ENCODE assay signal across 15 cellular contexts in the genomic region with DNA sequence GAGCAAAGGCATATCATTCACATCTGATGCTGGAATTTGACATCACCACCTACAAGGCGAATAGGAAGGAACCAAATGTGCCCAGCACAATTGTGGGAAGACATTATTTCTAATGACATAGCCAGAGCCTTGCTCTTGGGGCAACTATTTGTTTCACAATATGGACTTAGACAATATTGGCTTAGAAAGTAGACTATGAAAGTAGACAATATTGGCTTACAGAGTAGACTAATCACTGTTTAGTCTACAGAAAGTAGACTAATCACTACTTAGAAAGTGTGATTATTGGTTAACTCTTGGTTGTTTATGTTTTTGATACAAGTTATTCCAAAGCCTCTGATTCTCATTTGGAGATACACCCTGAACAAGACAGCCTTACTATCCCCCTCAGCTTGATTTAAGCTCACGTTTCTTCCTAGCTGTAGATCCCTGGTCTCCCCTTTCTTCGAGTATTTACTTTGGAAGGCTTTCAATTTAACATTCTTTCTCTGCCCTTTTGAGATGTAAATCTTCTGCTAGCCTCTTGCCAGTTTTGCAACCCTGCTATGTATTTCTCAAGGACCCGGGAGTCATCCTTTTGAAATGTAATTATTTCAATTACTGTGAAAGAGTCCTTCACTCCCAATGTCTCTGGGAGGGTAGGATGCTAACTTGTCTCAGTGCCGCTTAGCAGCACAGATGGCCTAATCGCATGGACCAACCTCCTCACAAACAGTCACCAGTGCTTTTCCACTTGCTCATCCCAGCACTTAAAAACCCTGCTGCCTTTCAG.
DNase-seq lines count a peak whose midpoint lies in the region; ATAC-seq and TF ChIP-seq lines count a peak whose summit lies in the region.
"Had no signal": no experiment of that assay in that cellular context is flagged by ENCODE, and none has a peak within 500 bp of the region (broad histone marks: within the 10 kb centered on the region; RNA-seq: fewer than 3 reads in every experiment).

No MANE protein-coding gene starts in this region.

- peak; percentile 98 for ATAC-seq in GM23338
- ATAC-seq in HG02970 (IDR thresholded peaks at IDR 0.05; ENCODE audit: low FRiP score, unreplicated experiment), result no peak
- ATAC-seq: left cardiac atrium had no signal

- no peaks in the 10 kb centered on the region for H3K9me3 ChIP-seq in colonic mucosa
- H3K9me3 ChIP-seq: Caco-2, thoracic aorta had no signal

- peak; percentile 97 for DNase-seq in GM23338 (ENCODE audit: low spot score)
- DNase-seq in NCI-H82 (lab: John Stamatoyannopoulos, UW), result peak; percentile 68
- peak; percentile 1 for DNase-seq in fibroblast of pulmonary artery (ENCODE audit: low read depth)
- peak; percentile 56 for DNase-seq in retinal pigment epithelial cell (ENCODE audit: low read depth)
- no peak for DNase-seq in colonic mucosa
- DNase-seq in activated CD4-positive, alpha-beta T cell treated with anti-CD3 and anti-CD28 coated beads, Interleukin-2, amount 50 U/mL, for 1 hour, result no peak
- DNase-seq: Caco-2, esophagus squamous epithelium, left cardiac atrium, NCI-H526, nephron progenitor cell, SHP77 treated with DMSO at 0.1 percent for 48 hours had no signal

- peaks cover 77% of the 10 kb centered on the region for H3K27me3 ChIP-seq in GM23338 (ENCODE audit: insufficient read depth)
- H3K27me3 ChIP-seq in colonic mucosa, result no peaks in the 10 kb centered on the region
- H3K27me3 ChIP-seq: esophagus squamous epithelium had no signal

- no peak overlapping the region for H3K9ac ChIP-seq in colonic mucosa (ENCODE audit: low read depth in 2 of 2, low read length in 2 of 2)

- no peaks in the 10 kb centered on the region for H3F3A ChIP-seq in GM23338 (replicated peaks; ENCODE audit: low read depth)

- H3K79me2 ChIP-seq in GM23338 (replicated peaks; ENCODE audit: insufficient read depth), result no peaks in the 10 kb centered on the region

- H3K36me3 ChIP-seq in GM23338 (ENCODE audit: insufficient read depth) (no peaks in the 10 kb centered on the region), colonic mucosa (no peaks in the 10 kb centered on the region)
- H3K36me3 ChIP-seq: esophagus squamous epithelium, thoracic aorta had no signal

- H3K4me3 ChIP-seq in GM23338 (peak overlapping the region; percentile 15), fibroblast of pulmonary artery (replicated peaks; ENCODE audit: low read depth, low read length) (no peak overlapping the region), retinal pigment epithelial cell (ENCODE audit: low read length) (no peak overlapping the region), colonic mucosa (no peak overlapping the region)
- H3K4me3 ChIP-seq: esophagus squamous epithelium, thoracic aorta had no signal

- no peak overlapping the region for H3K27ac ChIP-seq in GM23338 (ENCODE audit: low read depth)
- H3K27ac ChIP-seq in colonic mucosa, result no peak overlapping the region
- H3K27ac ChIP-seq: esophagus squamous epithelium, thoracic aorta had no signal

- H3K9me3 Mint-ChIP-seq in GM23338, result no peaks in the 10 kb centered on the region; the same call in 2 of the 3 replicates
- H3K9me3 Mint-ChIP-seq: nephron progenitor cell had no signal

- H2AFZ ChIP-seq in GM23338, result no peak overlapping the region

- H4K20me1 ChIP-seq in GM23338 (replicated peaks; ENCODE audit: insufficient read depth), result no peaks in the 10 kb centered on the region

- H3K27ac Mint-ChIP-seq in GM23338, result no peak overlapping the region; the same call in 1 of the 2 replicates
- H3K27ac Mint-ChIP-seq: activated naive CD4-positive, alpha-beta T cell treated with anti-CD3 and anti-CD28 coated beads, Interleukin-2, amount 50 U/mL, for 24 hours; nephron progenitor cell had no signal

- H3K4me1 Mint-ChIP-seq in GM23338, result peaks cover 61% of the 10 kb centered on the region
- H3K4me1 Mint-ChIP-seq: activated naive CD4-positive, alpha-beta T cell treated with anti-CD3 and anti-CD28 coated beads, Interleukin-2, amount 50 U/mL, for 24 hours had no signal

- intact Hi-C loops in colonic mucosa (cut with DNase I), result no loop called here

- H3K4me1 ChIP-seq in GM23338 (ENCODE audit: insufficient read depth) (peaks cover 41% of the 10 kb centered on the region), colonic mucosa (no peaks in the 10 kb centered on the region)
- H3K4me1 ChIP-seq: Caco-2, esophagus squamous epithelium had no signal

- H3K4me3 Mint-ChIP-seq in GM23338, result peak overlapping the region; percentile 31; the same call in 2 of the 3 replicates
- H3K4me3 Mint-ChIP-seq: activated naive CD4-positive, alpha-beta T cell treated with anti-CD3 and anti-CD28 coated beads, Interleukin-2, amount 50 U/mL, for 24 hours; nephron progenitor cell had no signal

- H3K27me3 Mint-ChIP-seq in GM23338 (ENCODE audit: insufficient read depth, low read depth, poor library complexity), result peaks cover 63% of the 10 kb centered on the region
- H3K27me3 Mint-ChIP-seq: activated naive CD4-positive, alpha-beta T cell treated with anti-CD3 and anti-CD28 coated beads, Interleukin-2, amount 50 U/mL, for 24 hours had no signal

- H3K36me3 Mint-ChIP-seq in GM23338 (ENCODE audit: low read depth), result no peaks in the 10 kb centered on the region; the same call in 2 of the 3 replicates
- H3K36me3 Mint-ChIP-seq: activated naive CD4-positive, alpha-beta T cell treated with anti-CD3 and anti-CD28 coated beads, Interleukin-2, amount 50 U/mL, for 24 hours had no signal

- TF ChIP-seq CTCF in GM23338 (conservative IDR thresholded peaks at IDR 0.05; ENCODE audit: low read depth in 2 of 2), result no peak
- no peak for TF ChIP-seq CTCF in fibroblast of pulmonary artery (IDR thresholded peaks at IDR 0.05; ENCODE audit: low read length, missing control alignments)
- no peak for TF ChIP-seq CTCF in retinal pigment epithelial cell (conservative IDR thresholded peaks at IDR 0.05; ENCODE audit: low read depth, low read length)
- TF ChIP-seq CTCF in colonic mucosa (IDR thresholded peaks at IDR 0.05), result no peak

- H3K9me2 ChIP-seq in GM23338 (ENCODE audit: insufficient read depth), result no peaks in the 10 kb centered on the region

- peak overlapping the region; percentile 30 for H3K4me2 ChIP-seq in GM23338

TF ChIP-seq in GM23338, 12 proteins besides CTCF, POLR2A, EP300 and RAD21 (continues in another document):
- no peak for TF ChIP-seq EZH2phosphoT487 (IDR thresholded peaks at IDR 0.05; ENCODE audit: unreplicated experiment)
- no peak for TF ChIP-seq STAT1 (IDR thresholded peaks at IDR 0.05; ENCODE audit: unreplicated experiment)
- peak; percentile 71 for TF ChIP-seq POLR2AphosphoS5 (IDR thresholded peaks at IDR 0.05; ENCODE audit: low read depth)
- TF ChIP-seq CREB1 (CRISPR knock-in tag; IDR thresholded peaks at IDR 0.05; ENCODE audit: low read depth), result no peak; the same call in 1 of the 2 replicates
- no peak for TF ChIP-seq EZH2 (IDR thresholded peaks at IDR 0.05; ENCODE audit: low read depth, unreplicated experiment)
- TF ChIP-seq NANOG (IDR thresholded peaks at IDR 0.05; ENCODE audit: borderline replicate concordance), result peak; percentile 80
- no peak for TF ChIP-seq REST (IDR thresholded peaks at IDR 0.05; ENCODE audit: unreplicated experiment)

Comparison
In these comparisons a context has a peak if more than half of its experiments do, and no peak if none do; other contexts are left out.
1. DNase-seq: peak in GM23338 (single experiment), NCI-H82 (single experiment), fibroblast of pulmonary artery (single experiment) and retinal pigment epithelial cell (single experiment); none in colonic mucosa (single experiment) and activated CD4-positive, alpha-beta T cell treated with anti-CD3 and anti-CD28 coated beads, Interleukin-2, amount 50 U/mL, for 1 hour (single experiment).